Comparison of ENCODE assay signal across 15 cellular contexts in genomic region chr2:168116448-168116847, GRCh38.
DNase-seq lines count a peak whose midpoint lies in the region; ATAC-seq and TF ChIP-seq lines count a peak whose summit lies in the region.
"Had no signal": no experiment of that assay in that cellular context is flagged by ENCODE, and none has a peak within 500 bp of the region (broad histone marks: within the 10 kb centered on the region; RNA-seq: fewer than 3 reads in every experiment).

No MANE protein-coding gene starts in this region.

- TF ChIP-seq CTCF in endothelial cell (IDR thresholded peaks at IDR 0.05; ENCODE audit: unreplicated experiment) (peak; percentile 30), neural crest cell (conservative IDR thresholded peaks at IDR 0.05) (peak; percentile 42), esophagus squamous epithelium (IDR thresholded peaks at IDR 0.05) (no peak)

- intact Hi-C loops in esophagus squamous epithelium (cut with DNase I) = no loop called here

- H3K27me3 ChIP-seq in NT2/D1 (ENCODE audit: insufficient read depth, insufficient read length) = no peaks in the 10 kb centered on the region
- no peaks in the 10 kb centered on the region for H3K27me3 ChIP-seq in esophagus squamous epithelium
- H3K27me3 ChIP-seq: body of pancreas had no signal

- H3K4me1 ChIP-seq in NT2/D1 (ENCODE audit: insufficient read depth, insufficient read length) (peaks cover 6% of the 10 kb centered on the region), esophagus squamous epithelium (peaks cover 0 to 11% (median 0%) of the 10 kb centered on the region in 3 donors)

- ATAC-seq in HG03439 (IDR thresholded peaks at IDR 0.05; ENCODE audit: unreplicated experiment) (no peak), GM19035 (IDR thresholded peaks at IDR 0.05; ENCODE audit: unreplicated experiment) (no peak)
- ATAC-seq: body of pancreas had no signal

- no peak for TF ChIP-seq POLR2A in esophagus squamous epithelium (IDR thresholded peaks at IDR 0.05)

- H3K36me3 Mint-ChIP-seq in endothelial cell (ENCODE audit: low read depth, unreplicated experiment) (no peaks in the 10 kb centered on the region), neural crest cell (ENCODE audit: low read depth) (peaks cover 15% of the 10 kb centered on the region)

- no peak overlapping the region for H3K27ac ChIP-seq in esophagus squamous epithelium
- H3K27ac ChIP-seq: body of pancreas had no signal

- no peak overlapping the region for H3K9ac ChIP-seq in NT2/D1 (ENCODE audit: insufficient read length, low read depth)

- no peaks in the 10 kb centered on the region for H3K27me3 Mint-ChIP-seq in endothelial cell (ENCODE audit: unreplicated experiment)
- H3K27me3 Mint-ChIP-seq in neural crest cell (ENCODE audit: low read depth) = no peaks in the 10 kb centered on the region

- H3K9me3 Mint-ChIP-seq in endothelial cell (ENCODE audit: unreplicated experiment) = no peaks in the 10 kb centered on the region
- H3K9me3 Mint-ChIP-seq in neural crest cell = peaks cover 2% of the 10 kb centered on the region
- H3K9me3 Mint-ChIP-seq: T-helper 2 cell treated with Interferon-gamma antibody and Interleukin-4, amounts not matched to agents 5 μg/mL and 100 μg/mL, for 36 hours had no signal

- no peaks in the 10 kb centered on the region for H3K9me3 ChIP-seq in NT2/D1 (ENCODE audit: insufficient read depth, low read length)
- H3K9me3 ChIP-seq in esophagus squamous epithelium = no peaks in the 10 kb centered on the region
- H3K9me3 ChIP-seq: body of pancreas had no signal

- H3K4me3 Mint-ChIP-seq in endothelial cell (ENCODE audit: unreplicated experiment) (no peak overlapping the region), neural crest cell (no peak overlapping the region)
- H3K4me3 Mint-ChIP-seq: T-helper 2 cell treated with Interferon-gamma antibody and Interleukin-4, amounts not matched to agents 5 μg/mL and 100 μg/mL, for 36 hours had no signal

- DNase-seq in NCI-H524 (lab: John Stamatoyannopoulos, UW) (peak; percentile 7 to 25), NCI-H524 treated with DMSO at 0.1 percent for 48 hours (lab: John Stamatoyannopoulos, UW) (no peak), NT2/D1 (ENCODE audit: low read depth, low spot score) (peak; percentile 49), endothelial cell (ENCODE audit: low spot score) (peak; percentile 47), neural crest cell (ENCODE audit: low read depth, low spot score) (no peak), esophagus squamous epithelium (lab: John Stamatoyannopoulos, UW) (no peak)
- DNase-seq: 8988T; activated CD4-positive, alpha-beta T cell treated with anti-CD3 and anti-CD28 coated beads, Interleukin-2, amount 50 U/mL, for 48 hours; body of pancreas; DMS153; NCI-H2171; trophoblast cell had no signal

- H3K27ac Mint-ChIP-seq in endothelial cell (ENCODE audit: unreplicated experiment) (no peak overlapping the region), neural crest cell (ENCODE audit: unreplicated experiment) (no peak overlapping the region)
- H3K27ac Mint-ChIP-seq: T-helper 2 cell treated with Interferon-gamma antibody and Interleukin-4, amounts not matched to agents 5 μg/mL and 100 μg/mL, for 36 hours had no signal

- peaks cover 20% of the 10 kb centered on the region for H3K4me1 Mint-ChIP-seq in endothelial cell (ENCODE audit: unreplicated experiment)
- peaks cover 11% of the 10 kb centered on the region for H3K4me1 Mint-ChIP-seq in neural crest cell

- H3K36me3 ChIP-seq in NT2/D1 (ENCODE audit: insufficient read depth, insufficient read length, low read length) = no peaks in the 10 kb centered on the region
- peaks cover 0 to 29% (median 0%) of the 10 kb centered on the region in 3 donors for H3K36me3 ChIP-seq in esophagus squamous epithelium

- H3K4me3 ChIP-seq in NT2/D1 (ENCODE audit: insufficient read length, low read depth) (no peak overlapping the region), esophagus squamous epithelium (no peak overlapping the region)
- H3K4me3 ChIP-seq: body of pancreas had no signal

- WGBS in esophagus squamous epithelium, 2 donors = 77 to 79% methylated on average over 2 of the region's 2 CpGs

Comparison
In these comparisons a context has a peak if more than half of its experiments do, and no peak if none do; other contexts are left out.
1. DNase-seq: peak in NCI-H524 (2 of 2), NT2/D1 (single experiment) and endothelial cell (single experiment); none in NCI-H524 treated with DMSO at 0.1 percent for 48 hours (single experiment), neural crest cell (single experiment) and esophagus squamous epithelium (single experiment).
2. CTCF ChIP-seq: peak in endothelial cell (single experiment) and neural crest cell (single experiment); none in esophagus squamous epithelium (0 of 6).